9 cellular contexts compared by ENCODE assay signal in the genomic region with DNA sequence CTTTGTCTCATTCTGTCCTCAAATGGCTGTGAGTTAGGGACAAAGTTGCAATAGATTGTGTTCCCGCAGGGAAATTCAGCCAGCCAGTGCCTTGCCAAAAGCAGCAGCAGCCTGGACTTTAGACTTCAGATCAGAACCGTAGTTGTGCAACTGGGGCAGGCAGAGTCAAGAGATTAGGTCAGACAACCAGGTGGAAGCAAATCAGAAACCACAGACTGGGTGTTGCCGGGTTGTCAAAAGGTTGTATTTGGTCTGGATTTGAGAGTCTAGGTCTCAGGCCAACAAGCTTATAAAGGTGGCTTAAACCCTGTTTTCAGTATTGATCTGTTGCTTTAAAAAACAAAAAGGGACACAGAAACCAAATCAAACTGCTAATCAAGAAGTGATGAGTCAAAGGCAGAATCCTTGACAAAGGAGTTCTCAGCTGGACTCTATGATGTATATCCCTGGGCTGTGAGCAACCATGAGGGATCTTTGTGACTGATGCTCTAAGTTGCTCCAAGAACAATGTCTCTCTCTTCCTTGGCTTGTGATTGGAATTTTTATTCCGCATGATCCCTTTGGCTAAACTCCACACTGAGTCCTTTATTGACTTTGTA. TPM values are rescaled to one million over a fixed set of nuclear protein-coding genes. Genes with fewer than 3 reads are reported as not detected.
DNase-seq lines count a peak whose midpoint lies in the region; ATAC-seq and TF ChIP-seq lines count a peak whose summit lies in the region.
"Had no signal": no experiment of that assay in that cellular context is flagged by ENCODE, and none has a peak within 500 bp of the region (broad histone marks: within the 10 kb centered on the region; RNA-seq: fewer than 3 reads in every experiment).

No MANE protein-coding gene starts in this region.

- no peak overlapping the region for H3K27ac Mint-ChIP-seq in HFFc6
- H3K27ac Mint-ChIP-seq: activated CD4-positive, alpha-beta memory T cell treated with anti-CD3 and anti-CD28 coated beads for 36 hours had no signal

- H3K36me3 ChIP-seq in left lung (no peaks in the 10 kb centered on the region), aorta (ENCODE audit: control insufficient read depth in 1 of 2, insufficient read depth in 2 of 2, low read length in 1 of 2) (no peaks in the 10 kb centered on the region)

- H3K27me3 ChIP-seq in left lung (no peaks in the 10 kb centered on the region), aorta (ENCODE audit: control insufficient read depth in 1 of 2, insufficient read depth in 2 of 2, low read length in 1 of 2) (no peaks in the 10 kb centered on the region)

- no peak overlapping the region for H3K4me3 Mint-ChIP-seq in HFFc6
- H3K4me3 Mint-ChIP-seq: activated CD4-positive, alpha-beta memory T cell treated with anti-CD3 and anti-CD28 coated beads for 36 hours had no signal

- H3K9me3 ChIP-seq in left lung = no peaks in the 10 kb centered on the region
- H3K9me3 ChIP-seq in aorta (ENCODE audit: control insufficient read depth, low read length) = no peaks in the 10 kb centered on the region

- H3K4me1 ChIP-seq in left lung = peaks cover 17 to 20% of the 10 kb centered on the region in 2 donors
- peaks cover 5 to 6% of the 10 kb centered on the region in 2 donors for H3K4me1 ChIP-seq in aorta (ENCODE audit: control insufficient read depth in 1 of 2, insufficient read depth in 2 of 2, low read length in 2 of 2)

- no peak overlapping the region for H3K4me3 ChIP-seq in cardiac fibroblast (replicated peaks in 1 of 2; ENCODE audit: low read depth in 2 of 2, low read length in 2 of 2)
- no peak overlapping the region for H3K4me3 ChIP-seq in left lung
- no peak overlapping the region for H3K4me3 ChIP-seq in aorta (ENCODE audit: low read length in 2 of 2)

- no peak for TF ChIP-seq CTCF in cardiac fibroblast (IDR thresholded peaks at IDR 0.05; ENCODE audit: low read depth, low read length)
- TF ChIP-seq CTCF in left lung (IDR thresholded peaks at IDR 0.05) = no peak
- TF ChIP-seq CTCF in HFFc6 (IDR thresholded peaks at IDR 0.05) = no peak

- H3K27ac ChIP-seq in left lung = no peak overlapping the region
- H3K27ac ChIP-seq in aorta (ENCODE audit: low read depth in 1 of 2, low read length in 2 of 2) = no peak overlapping the region

- 1 to 4% methylated on average over 4 of the region's 4 CpGs for WGBS in aorta, 2 donors

- DNase-seq in HT-29 (ENCODE audit: low spot score) (peak; percentile 68), cardiac fibroblast (ENCODE audit: low read depth in 2 of 2) (peak; percentile 56 to 83), left lung (peak in 1 of 2 donors; percentile 46), aorta (peak in 1 of 2 donors; percentile 68), HFFc6 (no peak)
- no peak for DNase-seq in activated effector memory CD4-positive, alpha-beta T cell treated with anti-CD3 and anti-CD28 coated beads, Interleukin-2, amount 50 U/mL, for 16 hours
- DNase-seq: activated CD4-positive, alpha-beta memory T cell treated with anti-CD3 and anti-CD28 coated beads for 36 hours; NCI-H345 had no signal

- H3K9me3 Mint-ChIP-seq in HFFc6 = no peaks in the 10 kb centered on the region
- H3K9me3 Mint-ChIP-seq: activated CD4-positive, alpha-beta memory T cell treated with anti-CD3 and anti-CD28 coated beads for 36 hours had no signal

- intact Hi-C loops in left lung (cut with DNase I) (no loop called here), aorta (cut with DNase I) (no loop called here)

- ATAC-seq in left lung = peak; percentile 67
- ATAC-seq in aorta (ENCODE audit: low FRiP score) = peak; percentile 69
- ATAC-seq in GM19395 (IDR thresholded peaks at IDR 0.05; ENCODE audit: unreplicated experiment) = no peak

- H3K36me3 Mint-ChIP-seq in HFFc6 (ENCODE audit: low read depth) = no peaks in the 10 kb centered on the region
- H3K36me3 Mint-ChIP-seq: activated CD4-positive, alpha-beta memory T cell treated with anti-CD3 and anti-CD28 coated beads for 36 hours had no signal

- H3K4me1 Mint-ChIP-seq in HFFc6 (ENCODE audit: low read depth) = peaks cover 35% of the 10 kb centered on the region

- H3K27me3 Mint-ChIP-seq in HFFc6 (ENCODE audit: insufficient read depth) = no peaks in the 10 kb centered on the region; the same call in 1 of the 2 replicates
- H3K27me3 Mint-ChIP-seq: activated CD4-positive, alpha-beta memory T cell treated with anti-CD3 and anti-CD28 coated beads for 36 hours had no signal

RNA-seq across cellular contexts. Expression of a gene that starts 21.0 kb away (rescaled TPM):
- total RNA-seq in HT-29 (2014; rRNA removed; shearing (Covaris generic)) = 23.6 and 27.3 TPM in 2 replicates
- total RNA-seq in left lung (10 to 100 TPM; 18.5 to 20.8 TPM), aorta (10 to 100 TPM; 17.9 to 19.0 TPM)
- polyA plus RNA-seq in aorta = 10 to 100 TPM in 1 of 2 donors, 1 to 10 TPM in 1; 9.4 to 25.0 TPM
- total RNA-seq in HFFc6 (2021; fragmentation: NEBNext Ultra II Directional; extraction: Animal tissue kit (Norgen Biotek cat#: 25700)) = 10 to 100 TPM; 16.7 to 19.0 (median 18.1) TPM

Comparison
In these comparisons a context has a peak if more than half of its experiments do, and no peak if none do; other contexts are left out.
1. DNase-seq: peak in HT-29 (single experiment) and cardiac fibroblast (2 of 2); none in HFFc6 (single experiment) and activated effector memory CD4-positive, alpha-beta T cell treated with anti-CD3 and anti-CD28 coated beads, Interleukin-2, amount 50 U/mL, for 16 hours (single experiment).